29 cellular contexts compared by ENCODE assay signal in the genomic region with DNA sequence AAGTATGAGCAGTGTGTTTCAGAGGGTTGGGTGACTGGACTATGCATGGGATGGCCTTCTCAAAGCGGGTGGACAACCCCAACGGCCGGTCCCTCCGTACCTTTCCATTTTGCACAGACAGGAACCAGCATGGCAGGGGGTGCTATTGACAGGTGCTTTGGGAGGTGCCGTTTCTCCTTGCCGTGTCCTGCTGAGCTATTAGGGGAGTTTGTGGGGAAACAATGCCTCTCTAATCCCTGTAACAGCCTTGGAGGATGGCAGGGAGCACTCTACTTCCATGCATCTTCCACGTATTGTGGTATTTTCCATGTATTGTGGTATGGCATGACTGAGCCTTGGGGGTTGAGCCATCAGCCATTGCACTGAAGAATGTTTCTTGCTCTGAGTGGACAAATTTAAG. TPM values are rescaled to one million over a fixed set of nuclear protein-coding genes. Genes with fewer than 3 reads are reported as not detected.
DNase-seq lines count a peak whose midpoint lies in the region; ATAC-seq and TF ChIP-seq lines count a peak whose summit lies in the region.
"Had no signal": no experiment of that assay in that cellular context is flagged by ENCODE, and none has a peak within 500 bp of the region (broad histone marks: within the 10 kb centered on the region; RNA-seq: fewer than 3 reads in every experiment).

No MANE protein-coding gene starts in this region.

- no peak overlapping the region for H3K27ac ChIP-seq in endodermal cell (ENCODE audit: low read depth, low read length)
- H3K27ac ChIP-seq: neutrophil, PC-9, suprapubic skin, uterus had no signal

- peaks cover 5% of the 10 kb centered on the region for H3K9me3 Mint-ChIP-seq in activated naive CD8-positive, alpha-beta T cell (ENCODE audit: low read depth)
- H3K9me3 Mint-ChIP-seq in activated naive CD8-positive, alpha-beta T cell treated with anti-CD3 and anti-CD28 coated beads for 36 hours = peaks cover 4% of the 10 kb centered on the region
- no peaks in the 10 kb centered on the region for H3K9me3 Mint-ChIP-seq in endodermal cell
- H3K9me3 Mint-ChIP-seq: central memory CD8-positive, alpha-beta T cell; HFFc6; immature natural killer cell had no signal

- no peaks in the 10 kb centered on the region for H3K27me3 ChIP-seq in endodermal cell (ENCODE audit: control insufficient read depth, insufficient read depth, low read length, poor library complexity, severe bottlenecking)
- H3K27me3 ChIP-seq: neutrophil, suprapubic skin, uterus had no signal

- peak overlapping the region; percentile 30 for H3K4me3 Mint-ChIP-seq in activated naive CD8-positive, alpha-beta T cell
- H3K4me3 Mint-ChIP-seq in activated naive CD8-positive, alpha-beta T cell treated with anti-CD3 and anti-CD28 coated beads for 36 hours = no peak overlapping the region
- no peak overlapping the region for H3K4me3 Mint-ChIP-seq in endodermal cell
- H3K4me3 Mint-ChIP-seq: CD14-positive monocyte; central memory CD8-positive, alpha-beta T cell; HFFc6; immature natural killer cell had no signal

- H3K4me1 Mint-ChIP-seq in activated naive CD8-positive, alpha-beta T cell (ENCODE audit: low read depth) = peaks cover 59% of the 10 kb centered on the region
- peaks cover 52% of the 10 kb centered on the region for H3K4me1 Mint-ChIP-seq in activated naive CD8-positive, alpha-beta T cell treated with anti-CD3 and anti-CD28 coated beads for 36 hours
- H3K4me1 Mint-ChIP-seq in endodermal cell = peaks cover 47% of the 10 kb centered on the region

- peaks cover 47% of the 10 kb centered on the region for H3K36me3 Mint-ChIP-seq in activated naive CD8-positive, alpha-beta T cell
- peaks cover 63% of the 10 kb centered on the region for H3K36me3 Mint-ChIP-seq in activated naive CD8-positive, alpha-beta T cell treated with anti-CD3 and anti-CD28 coated beads for 36 hours
- H3K36me3 Mint-ChIP-seq in endodermal cell (ENCODE audit: low read depth) = peaks cover 7% of the 10 kb centered on the region

- H3K9me3 ChIP-seq in endodermal cell (ENCODE audit: control insufficient read depth, low read length) = no peaks in the 10 kb centered on the region
- H3K9me3 ChIP-seq: neutrophil, suprapubic skin, uterus had no signal

- H3K27me3 Mint-ChIP-seq in activated naive CD8-positive, alpha-beta T cell = no peaks in the 10 kb centered on the region
- H3K27me3 Mint-ChIP-seq in activated naive CD8-positive, alpha-beta T cell treated with anti-CD3 and anti-CD28 coated beads for 36 hours = no peaks in the 10 kb centered on the region
- H3K27me3 Mint-ChIP-seq in endodermal cell (ENCODE audit: insufficient read depth) = no peaks in the 10 kb centered on the region
- H3K27me3 Mint-ChIP-seq: central memory CD8-positive, alpha-beta T cell; progenitor cell of endocrine pancreas had no signal

- peak overlapping the region; percentile 5 for H3K27ac Mint-ChIP-seq in activated naive CD8-positive, alpha-beta T cell
- no peak overlapping the region for H3K27ac Mint-ChIP-seq in activated naive CD8-positive, alpha-beta T cell treated with anti-CD3 and anti-CD28 coated beads for 36 hours
- H3K27ac Mint-ChIP-seq in endodermal cell = no peak overlapping the region
- H3K27ac Mint-ChIP-seq: CD14-positive monocyte, HFFc6, immature natural killer cell, progenitor cell of endocrine pancreas had no signal

- H3K36me3 ChIP-seq in endodermal cell (ENCODE audit: control insufficient read depth, insufficient read depth, low read length) = peaks cover 31% of the 10 kb centered on the region
- H3K36me3 ChIP-seq: neutrophil, suprapubic skin, uterus had no signal

- H3K9ac ChIP-seq in endodermal cell (ENCODE audit: extremely low read depth, low read length, poor library complexity, severe bottlenecking) = no peak overlapping the region

- H3K4me3 ChIP-seq in endodermal cell (ENCODE audit: low read length) = peak overlapping the region; percentile 22
- H3K4me3 ChIP-seq: PC-9, suprapubic skin, uterus had no signal

- 50 to 80% methylated on average over 1 to 7 of the region's 7 CpGs for whole genome bisulfite sequencing in endodermal cell (ENCODE audit: insufficient coverage in 1 of 2, insufficient read length in 1 of 2), 2 experiments

- peaks cover 14% of the 10 kb centered on the region for H3K4me1 ChIP-seq in endodermal cell (ENCODE audit: control insufficient read depth, insufficient read depth, low read length)
- H3K4me1 ChIP-seq: uterus had no signal

- DNase-seq in NCI-H1417 (lab: John Stamatoyannopoulos, UW) (peak in 2 of 3 experiments; percentile 2 to 24), NCI-H1417 treated with DMSO at 0.1 percent for 48 hours (lab: John Stamatoyannopoulos, UW) (no peak), endodermal cell (peak; percentile 74)
- no peak for DNase-seq in activated naive CD8-positive, alpha-beta T cell treated with anti-CD3 and anti-CD28 coated beads for 36 hours
- DNase-seq: 8988T; activated CD4-positive, alpha-beta T cell treated with anti-CD3 and anti-CD28 coated beads for 48 hours; Calu3; dermis blood vessel endothelial cell; HFFc6; immature natural killer cell; IMR-90; left colon; NCI-H1092; NK-92 treated with Interleukin-12 subunit alpha and Interleukin-12 subunit beta, amount 100 ng/mL, for 24 hours; PC-9; Right ventricle myocardium superior; stimulated activated CD4-positive, alpha-beta T cell treated with anti-CD3 and anti-CD28 coated beads, Interleukin-12 subunit alpha, Interleukin-12 subunit beta, amount 100 ng/mL, for 4 hours; stimulated activated CD4-positive, alpha-beta T cell treated with anti-CD3 and anti-CD28 coated beads, Interleukin-4, amount 100 ng/mL, for 1 hour; uterus had no signal

- TF ChIP-seq CTCF in endodermal cell (conservative IDR thresholded peaks at IDR 0.05) = no peak

- ATAC-seq in HG02981 (IDR thresholded peaks at IDR 0.05; ENCODE audit: unreplicated experiment) = no peak
- ATAC-seq in GM18517 (IDR thresholded peaks at IDR 0.05; ENCODE audit: unreplicated experiment) = no peak
- ATAC-seq in GM18520 (IDR thresholded peaks at IDR 0.05; ENCODE audit: unreplicated experiment) = no peak
- ATAC-seq: left colon, sciatic nerve had no signal

RNA-seq across cellular contexts. Expression of a gene that starts 6.1 kb away (rescaled TPM):
- total RNA-seq in activated naive CD8-positive, alpha-beta T cell treated with anti-CD3 and anti-CD28 coated beads for 36 hours = 10 to 100 TPM; 22.3 to 24.5 TPM
- total RNA-seq in endodermal cell = 10 to 100 TPM; 39.2 to 39.4 TPM
- 14.3 TPM for polyA plus RNA-seq in endodermal cell (2013, experiment 1 of 2)
- 15.8 TPM for polyA plus RNA-seq in endodermal cell (2013, experiment 2 of 2)

Comparison
In these comparisons a context has a peak if more than half of its experiments do, and no peak if none do; other contexts are left out.
1. DNase-seq: peak in NCI-H1417 (2 of 3) and endodermal cell (single experiment); none in NCI-H1417 treated with DMSO at 0.1 percent for 48 hours (single experiment) and activated naive CD8-positive, alpha-beta T cell treated with anti-CD3 and anti-CD28 coated beads for 36 hours (single experiment).